Comparison of ENCODE assay signal across 6 cellular contexts in the genomic region with DNA sequence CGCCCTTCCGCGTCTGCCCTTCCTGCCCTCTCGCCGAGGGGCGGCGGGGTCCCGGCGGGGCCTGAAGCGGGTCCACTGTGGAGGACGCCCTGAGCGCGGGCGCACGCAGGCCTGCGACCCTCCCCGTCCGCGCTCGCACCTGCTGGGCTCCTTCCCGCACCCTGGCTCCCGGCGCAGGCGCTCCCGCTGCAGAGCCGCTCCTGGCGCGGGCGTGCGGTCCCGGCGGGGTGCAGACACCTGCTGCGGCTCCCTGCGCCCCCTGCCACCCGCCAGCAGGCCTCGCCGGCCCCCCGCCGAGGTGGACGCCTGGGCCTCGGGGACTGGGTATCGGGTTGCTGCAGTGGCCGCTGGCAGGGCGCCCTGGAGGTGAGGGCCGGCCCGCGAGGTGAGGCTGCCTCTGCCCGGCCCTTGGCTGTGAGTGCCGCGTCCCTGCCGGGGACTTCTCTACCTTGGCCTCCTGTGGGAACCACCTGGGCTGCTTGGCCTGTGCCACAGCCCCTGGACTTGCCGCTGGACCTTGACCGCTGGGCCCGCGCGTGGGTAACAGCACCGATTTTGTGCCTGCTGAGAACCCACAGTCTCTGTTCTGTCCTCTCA. TPM values are rescaled to one million over a fixed set of nuclear protein-coding genes. Genes with fewer than 3 reads are reported as not detected.
A peak's percentile ranks its signal among the peaks of the same experiment; 100 is the strongest.
DNase-seq lines count a peak whose midpoint lies in the region; ATAC-seq and TF ChIP-seq lines count a peak whose summit lies in the region.

No MANE protein-coding gene starts in this region.

- H2AFZ ChIP-seq in hepatocyte, result no peak overlapping the region

- H3K9me3 ChIP-seq in SJCRH30 (replicated peaks) (no peaks in the 10 kb centered on the region), hepatocyte (ENCODE audit: low read depth) (no peaks in the 10 kb centered on the region)

- WGBS in hepatocyte (ENCODE audit: low lambda C conversion rate, missing lambda C conversion rate), result 8% methylated on average over 27 of the region's 57 CpGs

- peak; percentile 4 for ATAC-seq in GM21515 (IDR thresholded peaks at IDR 0.05; ENCODE audit: unreplicated experiment)

- H3K27me3 ChIP-seq in SJCRH30 (peaks cover 28% of the 10 kb centered on the region), hepatocyte (no peaks in the 10 kb centered on the region)

- H3K27ac ChIP-seq in 22Rv1 (peak overlapping the region; percentile 100), SJCRH30 (no peak overlapping the region), hepatocyte (peak overlapping the region; percentile 99)

- no peaks in the 10 kb centered on the region for H3K9me2 ChIP-seq in hepatocyte (replicated peaks; ENCODE audit: insufficient read depth)

- TF ChIP-seq CTCF in 22Rv1 (IDR thresholded peaks at IDR 0.05) (no peak), hepatocyte (IDR thresholded peaks at IDR 0.05; ENCODE audit: poor library complexity) (no peak), type B pancreatic cell (conservative IDR thresholded peaks at IDR 0.05) (no peak)

- DNase-seq in SJCRH30, result peak in 1 of 2 experiments; percentile 29
- DNase-seq in hepatocyte (ENCODE audit: low spot score), result peak; percentile 62
- peak; percentile 74 for DNase-seq in type B pancreatic cell (ENCODE audit: extremely low spot score, unreplicated experiment)
- DNase-seq in pons (ENCODE audit: low spot score), result no peak

- peak overlapping the region; percentile 89 for H3K4me3 Mint-ChIP-seq in type B pancreatic cell

- peak overlapping the region; percentile 96 for H3K4me2 ChIP-seq in hepatocyte

- H3K36me3 ChIP-seq in SJCRH30 (no peaks in the 10 kb centered on the region), hepatocyte (replicated peaks; ENCODE audit: insufficient read depth, low read depth) (no peaks in the 10 kb centered on the region)

- peak overlapping the region; percentile 67 for H3K4me3 ChIP-seq in SJCRH30
- H3K4me3 ChIP-seq in hepatocyte, result peak overlapping the region; percentile 94

- peaks cover 20% of the 10 kb centered on the region for H4K20me1 ChIP-seq in hepatocyte (ENCODE audit: insufficient read depth, poor library complexity, severe bottlenecking)

- H3K9me3 Mint-ChIP-seq in type B pancreatic cell, result no peaks in the 10 kb centered on the region

- peaks cover 24% of the 10 kb centered on the region for H3K27me3 Mint-ChIP-seq in type B pancreatic cell

- H3K4me1 ChIP-seq in SJCRH30, result no peaks in the 10 kb centered on the region
- H3K4me1 ChIP-seq in hepatocyte (ENCODE audit: insufficient read depth), result peaks cover 26% of the 10 kb centered on the region

- H3K36me3 Mint-ChIP-seq in type B pancreatic cell, result no peaks in the 10 kb centered on the region

- peak overlapping the region; percentile 92 for H3K27ac Mint-ChIP-seq in type B pancreatic cell

- peaks cover 47% of the 10 kb centered on the region for H3K79me2 ChIP-seq in hepatocyte

- peaks cover 5% of the 10 kb centered on the region for H3K4me1 Mint-ChIP-seq in type B pancreatic cell (ENCODE audit: unreplicated experiment)

RNA-seq across cellular contexts. Expression of gene ARRDC1, which starts 0.6 kb away (rescaled TPM):
- 4.5 and 5.4 TPM in 2 replicates for total RNA-seq in SJCRH30 (2014; rRNA removed; shearing (Covaris generic))
- total RNA-seq in hepatocyte, result 62.7 and 86.0 TPM in 2 replicates
- polyA plus RNA-seq in hepatocyte, result 102 and 109 TPM in 2 replicates
- 46.4 and 96.6 TPM in 2 replicates for total RNA-seq in type B pancreatic cell (ENCODE audit: low replicate concordance)

RNA-seq across cellular contexts. Expression of gene EHMT1, which starts 12.7 kb away (rescaled TPM):
- 77.3 and 79.6 TPM in 2 replicates for total RNA-seq in SJCRH30 (2014; rRNA removed; shearing (Covaris generic))
- 40.6 and 46.0 TPM in 2 replicates for total RNA-seq in hepatocyte
- polyA plus RNA-seq in hepatocyte, result 47.0 and 47.7 TPM in 2 replicates
- total RNA-seq in type B pancreatic cell (ENCODE audit: low replicate concordance), result 99.8 and 111 TPM in 2 replicates

RNA-seq across cellular contexts. Expression of gene ZMYND19, which starts 15.8 kb away (rescaled TPM):
- 46.9 and 48.8 TPM in 2 replicates for total RNA-seq in SJCRH30 (2014; rRNA removed; shearing (Covaris generic))
- total RNA-seq in hepatocyte (20.4 and 24.3 TPM in 2 replicates), type B pancreatic cell (ENCODE audit: low replicate concordance) (41.7 and 45.3 TPM in 2 replicates)
- polyA plus RNA-seq in hepatocyte, result 46.9 and 50.3 TPM in 2 replicates

RNA-seq across cellular contexts. Expression of gene DPH7, which starts 27.4 kb away (rescaled TPM):
- 27.5 and 31.7 TPM in 2 replicates for total RNA-seq in SJCRH30 (2014; rRNA removed; shearing (Covaris generic))
- total RNA-seq in hepatocyte, result 26.8 and 28.3 TPM in 2 replicates
- 36.9 and 45.5 TPM in 2 replicates for polyA plus RNA-seq in hepatocyte
- total RNA-seq in type B pancreatic cell (ENCODE audit: low replicate concordance), result 33.8 and 45.8 TPM in 2 replicates

RNA-seq across cellular contexts. Expression of gene MRPL41, which starts 54.4 kb away (rescaled TPM):
- total RNA-seq in SJCRH30 (2014; rRNA removed; shearing (Covaris generic)), result 12.3 and 15.6 TPM in 2 replicates
- total RNA-seq in hepatocyte, result 34.7 and 36.6 TPM in 2 replicates
- 86.0 and 94.5 TPM in 2 replicates for polyA plus RNA-seq in hepatocyte
- 50.4 and 51.6 TPM in 2 replicates for total RNA-seq in type B pancreatic cell (ENCODE audit: low replicate concordance)
